ENCODE assay signal across 15 cellular contexts in genomic region chr5:132447196-132447595, GRCh38. TPM values are rescaled to one million over a fixed set of nuclear protein-coding genes. Genes with fewer than 3 reads are reported as not detected.
DNase-seq lines count a peak whose midpoint lies in the region; ATAC-seq and TF ChIP-seq lines count a peak whose summit lies in the region.
"Had no signal": no experiment of that assay in that cellular context is flagged by ENCODE, and none has a peak within 500 bp of the region (broad histone marks: within the 10 kb centered on the region; RNA-seq: fewer than 3 reads in every experiment).

No MANE protein-coding gene starts in this region.

- CTCF ChIA-PET in activated CD4-positive, alpha-beta memory T cell treated with anti-CD3 and anti-CD28 coated beads for 36 hours (lab: Charles Lee): interaction anchor here (0.8 to 1.8 kb wide), 7 partner anchors 11 to 54 kb away, joined by 3 to 8 read pairs (median 4); partner anchors contain the start of gene IRF1
- CTCF ChIA-PET in activated CD4-positive, alpha-beta memory T cell treated with anti-CD3 and anti-CD28 coated beads, Interleukin-2, amount 10 ng/mL, durations not matched to agents 7 days and 5 days (lab: Charles Lee): interaction anchor here (1.0 to 1.9 kb wide), 6 partner anchors 8 to 61 kb away, joined by 3 to 6 read pairs (median 5); no protein-coding TSS in a partner anchor
- CTCF ChIA-PET in HCT116 (lab: Charles Lee): no interaction called here

- no peaks in the 10 kb centered on the region for H3K9me3 Mint-ChIP-seq in activated CD4-positive, alpha-beta memory T cell treated with anti-CD3 and anti-CD28 coated beads for 36 hours
- H3K9me3 Mint-ChIP-seq in activated CD4-positive, alpha-beta memory T cell treated with anti-CD3 and anti-CD28 coated beads, Interleukin-2, amount 10 ng/mL, durations not matched to agents 7 days and 5 days: no peaks in the 10 kb centered on the region
- H3K9me3 Mint-ChIP-seq: naive B cell had no signal

- no peaks in the 10 kb centered on the region for H3K27me3 Mint-ChIP-seq in activated CD4-positive, alpha-beta memory T cell treated with anti-CD3 and anti-CD28 coated beads for 36 hours
- no peaks in the 10 kb centered on the region for H3K27me3 Mint-ChIP-seq in activated CD4-positive, alpha-beta memory T cell treated with anti-CD3 and anti-CD28 coated beads, Interleukin-2, amount 10 ng/mL, durations not matched to agents 7 days and 5 days
- H3K27me3 Mint-ChIP-seq: naive B cell had no signal

- TF ChIP-seq CTCF in HCT116 (IDR thresholded peaks at IDR 0.05 in 2 of 3, conservative IDR thresholded peaks at IDR 0.05 in 1 of 3; ENCODE audit: borderline replicate concordance in 1 of 3, insufficient read depth in 1 of 3, low read depth in 2 of 3, low read length in 2 of 3) (no peak), esophagus muscularis mucosa (IDR thresholded peaks at IDR 0.05) (no peak)

- H3K4me1 Mint-ChIP-seq in activated CD4-positive, alpha-beta memory T cell treated with anti-CD3 and anti-CD28 coated beads for 36 hours (ENCODE audit: low read depth): peaks cover 58% of the 10 kb centered on the region
- peaks cover 56% of the 10 kb centered on the region for H3K4me1 Mint-ChIP-seq in activated CD4-positive, alpha-beta memory T cell treated with anti-CD3 and anti-CD28 coated beads, Interleukin-2, amount 10 ng/mL, durations not matched to agents 7 days and 5 days

- no TSS peak for BruUV-seq in HCT116 (replicated peaks; lab: Mats Ljungman, UMichigan)

- no peaks in the 10 kb centered on the region for H3K36me3 ChIP-seq in HCT116 (ENCODE audit: control insufficient read depth in 1 of 2, insufficient read depth in 2 of 2, low read length in 2 of 2)
- H3K36me3 ChIP-seq in esophagus muscularis mucosa: peaks cover 0 to 19% (median 6%) of the 10 kb centered on the region in 4 donors

- peaks cover 12 to 62% of the 10 kb centered on the region in 2 experiments for H3K4me1 ChIP-seq in HCT116 (ENCODE audit: control insufficient read depth in 1 of 2, insufficient read depth in 2 of 2, low read length in 2 of 2)
- H3K4me1 ChIP-seq in esophagus muscularis mucosa: peaks cover 38 to 71% (median 67%) of the 10 kb centered on the region in 4 donors

- H3K79me2 ChIP-seq in HCT116 (ENCODE audit: insufficient read depth, low read length): no peaks in the 10 kb centered on the region

- TF ChIP-seq POLR2A in HCT116 (IDR thresholded peaks at IDR 0.05; ENCODE audit: borderline replicate concordance, extremely low read depth, insufficient read depth, insufficient read length) (no peak), esophagus muscularis mucosa (IDR thresholded peaks at IDR 0.05; ENCODE audit: low read depth) (no peak)

- WGBS in esophagus muscularis mucosa: 76% methylated on average over 2 of the region's 2 CpGs

- no peaks in the 10 kb centered on the region for H3K27me3 ChIP-seq in HCT116 (ENCODE audit: insufficient read depth, low read length)
- H3K27me3 ChIP-seq in esophagus muscularis mucosa: no peaks in the 10 kb centered on the region
- H3K27me3 ChIP-seq: Peyer's patch, testis had no signal

- ATAC-seq in HCT116 (no peak), sciatic nerve (peak; percentile 11), GM21381 (IDR thresholded peaks at IDR 0.05; ENCODE audit: unreplicated experiment) (no peak), GM18520 (IDR thresholded peaks at IDR 0.05; ENCODE audit: unreplicated experiment) (no peak), HG02678 (IDR thresholded peaks at IDR 0.05; ENCODE audit: unreplicated experiment) (no peak)

- H3K9me2 ChIP-seq in HCT116 (ENCODE audit: insufficient read depth): no peaks in the 10 kb centered on the region

- H3K9me3 ChIP-seq in HCT116 (ENCODE audit: control insufficient read depth in 1 of 2, insufficient read depth in 1 of 2, low read depth in 1 of 2, low read length in 2 of 2): no peaks in the 10 kb centered on the region
- H3K9me3 ChIP-seq in esophagus muscularis mucosa: no peaks in the 10 kb centered on the region
- H3K9me3 ChIP-seq: Peyer's patch, testis had no signal

- POLR2A ChIA-PET in activated CD4-positive, alpha-beta memory T cell treated with anti-CD3 and anti-CD28 coated beads for 36 hours (lab: Charles Lee): interaction anchor here (1.0 to 2.5 kb wide), 5 partner anchors 11 to 43 kb away, joined by 4 to 13 read pairs (median 4); partner anchors contain the start of gene IRF1
- POLR2A ChIA-PET in activated CD4-positive, alpha-beta memory T cell treated with anti-CD3 and anti-CD28 coated beads, Interleukin-2, amount 10 ng/mL, durations not matched to agents 7 days and 5 days (lab: Charles Lee): interaction anchor here (0.7 to 3.2 kb wide), 8 partner anchors 9 to 43 kb away, joined by 3 to 20 read pairs (median 8); partner anchors contain the start of gene IRF1
- POLR2A ChIA-PET in HCT116 (lab: Charles Lee): interaction anchor here (0.8 kb wide), 1 partner anchor 15 kb away, joined by 3 read pairs; no protein-coding TSS in a partner anchor

- no peak overlapping the region for H3K4me3 Mint-ChIP-seq in activated CD4-positive, alpha-beta memory T cell treated with anti-CD3 and anti-CD28 coated beads for 36 hours
- H3K4me3 Mint-ChIP-seq in activated CD4-positive, alpha-beta memory T cell treated with anti-CD3 and anti-CD28 coated beads, Interleukin-2, amount 10 ng/mL, durations not matched to agents 7 days and 5 days: no peak overlapping the region

- no peak overlapping the region for H3K9ac ChIP-seq in HCT116 (ENCODE audit: low read length)

- no peak overlapping the region for H3K27ac ChIP-seq in HCT116 (ENCODE audit: low read depth, low read length)
- peak overlapping the region; percentile 56 to 73 (median 66) for H3K27ac ChIP-seq in esophagus muscularis mucosa (replicated peaks in 1 of 4)

- no peak overlapping the region for H3K4me3 ChIP-seq in HCT116 (replicated peaks in 1 of 2; ENCODE audit: low read depth in 1 of 2, low read length in 2 of 2)
- no peak overlapping the region for H3K4me3 ChIP-seq in esophagus muscularis mucosa
- H3K4me3 ChIP-seq: Peyer's patch, testis had no signal

- no peaks in the 10 kb centered on the region for H4K20me1 ChIP-seq in HCT116 (ENCODE audit: insufficient read depth)

- RAD21 ChIA-PET in HCT116 (lab: Charles Lee; ENCODE audit: low non-redundant PET in 1 of 2, low total read pairs in 2 of 2, uncharacterized antibody in 2 of 2, unreplicated experiment in 2 of 2): no interaction called here

- peaks cover 9% of the 10 kb centered on the region for H3K36me3 Mint-ChIP-seq in activated CD4-positive, alpha-beta memory T cell treated with anti-CD3 and anti-CD28 coated beads for 36 hours
- peaks cover 82% of the 10 kb centered on the region for H3K36me3 Mint-ChIP-seq in activated CD4-positive, alpha-beta memory T cell treated with anti-CD3 and anti-CD28 coated beads, Interleukin-2, amount 10 ng/mL, durations not matched to agents 7 days and 5 days (ENCODE audit: low read depth)

- no peak for TF ChIP-seq EP300 in esophagus muscularis mucosa (IDR thresholded peaks at IDR 0.05)

- no peak for TF ChIP-seq RAD21 in HCT116 (IDR thresholded peaks at IDR 0.05; ENCODE audit: low read depth)

- no peak overlapping the region for H3K27ac Mint-ChIP-seq in activated CD4-positive, alpha-beta memory T cell treated with anti-CD3 and anti-CD28 coated beads for 36 hours
- H3K27ac Mint-ChIP-seq in activated CD4-positive, alpha-beta memory T cell treated with anti-CD3 and anti-CD28 coated beads, Interleukin-2, amount 10 ng/mL, durations not matched to agents 7 days and 5 days: no peak overlapping the region

- no peak overlapping the region for H2AFZ ChIP-seq in HCT116 (ENCODE audit: low read depth, low read length, poor library complexity, severe bottlenecking)

- intact Hi-C loops in activated CD4-positive, alpha-beta memory T cell treated with anti-CD3 and anti-CD28 coated beads for 36 hours (cut with micrococcal nuclease): no loop called here
- intact Hi-C loops in HCT116 (cut with micrococcal nuclease) (no loop called here), esophagus muscularis mucosa (cut with DNase I) (no loop called here), sciatic nerve (cut with DNase I) (no loop called here)

- DNase-seq in activated CD4-positive, alpha-beta memory T cell treated with anti-CD3 and anti-CD28 coated beads for 36 hours: peak; percentile 8
- DNase-seq in activated CD4-positive, alpha-beta memory T cell treated with anti-CD3 and anti-CD28 coated beads, Interleukin-2, amount 10 ng/mL, durations not matched to agents 7 days and 5 days: no peak
- DNase-seq in HCT116 (ENCODE audit: low read depth, low spot score): no peak
- DNase-seq in esophagus muscularis mucosa (ENCODE audit: extremely low spot score): no peak
- DNase-seq in sciatic nerve (ENCODE audit: low spot score): no peak
- DNase-seq: DMS 273 treated with DMSO at 0.1 percent for 48 hours, naive B cell, NCI-H1417 treated with DMSO at 0.1 percent for 48 hours, NCI-H510A treated with DMSO at 0.1 percent for 48 hours, T-helper 9 cell had no signal

- peak overlapping the region; percentile 29; the same call in 1 of the 2 replicates for H3K4me2 ChIP-seq in HCT116 (ENCODE audit: low read length)

TF ChIP-seq in HCT116, 20 proteins besides CTCF, POLR2A, EP300 and RAD21 (continues in another document):
- no peak for TF ChIP-seq CEBPB (IDR thresholded peaks at IDR 0.05; ENCODE audit: low read depth)
- TF ChIP-seq EZH2 (IDR thresholded peaks at IDR 0.05): no peak
- TF ChIP-seq MAX (IDR thresholded peaks at IDR 0.05): no peak
- TF ChIP-seq JUND (IDR thresholded peaks at IDR 0.05): no peak

RNA-seq across cellular contexts. Expression of gene IRF1, which starts 43.4 kb away (rescaled TPM):
- total RNA-seq in activated CD4-positive, alpha-beta memory T cell treated with anti-CD3 and anti-CD28 coated beads for 36 hours: 100 to 1,000 TPM; 104 to 106 TPM
- total RNA-seq in activated CD4-positive, alpha-beta memory T cell treated with anti-CD3 and anti-CD28 coated beads, Interleukin-2, amount 10 ng/mL, durations not matched to agents 7 days and 5 days: 100 to 1,000 TPM; 231 to 239 TPM
- total RNA-seq in HCT116 (2021; ENCODE audit: unreplicated experiment): 30.1 TPM
- 16.5 and 26.0 TPM in 2 replicates for polyA plus RNA-seq in HCT116 (2012)
- 100 to 1,000 TPM in 1 of 4 donors, 10 to 100 TPM in 3; 20.6 to 289 (median 29.6) TPM for total RNA-seq in esophagus muscularis mucosa
- 52.2 TPM for total RNA-seq in sciatic nerve
